In the genomic region with DNA sequence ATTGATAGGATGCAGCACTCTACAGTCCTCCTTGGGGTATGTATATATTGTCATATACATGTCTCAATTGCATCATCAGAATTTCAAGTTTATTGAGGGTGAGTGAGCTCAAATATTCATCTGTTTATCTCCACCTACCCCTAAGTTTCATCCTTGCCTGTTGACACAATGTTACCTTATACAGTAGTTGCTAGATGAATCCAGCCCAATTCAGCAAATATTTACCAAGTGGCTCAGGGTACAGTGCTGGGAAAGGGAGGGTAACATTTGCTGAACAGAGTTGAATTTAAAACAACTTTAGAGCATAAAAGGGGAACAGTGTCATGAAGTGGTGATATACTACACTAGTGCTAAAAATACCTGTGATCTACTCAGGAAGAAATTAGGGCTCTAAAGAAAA, we compare ENCODE assay signal across 24 cellular contexts. TPM values are rescaled to one million over a fixed set of nuclear protein-coding genes. Genes with fewer than 3 reads are reported as not detected.
A peak's percentile ranks its signal among the peaks of the same experiment; 100 is the strongest.
DNase-seq lines count a peak whose midpoint lies in the region; FAIRE-seq and TF ChIP-seq lines count a peak whose summit lies in the region.
"Had no signal": no experiment of that assay in that cellular context is flagged by ENCODE, and none has a peak within 500 bp of the region (broad histone marks: within the 10 kb centered on the region; RNA-seq: fewer than 3 reads in every experiment).

No MANE protein-coding gene starts in this region.

- in situ Hi-C loops in GM13977 (cut with MboI; ENCODE audit: low pct_unique_long_range_greater_than_20kb, low sequenced_read_pairs, unreplicated experiment) = no loop called here

- no peaks in the 10 kb centered on the region for H3K36me3 Mint-ChIP-seq in activated naive CD8-positive, alpha-beta T cell treated with anti-CD3 and anti-CD28 coated beads for 36 hours

- TF ChIP-seq CTCF in GM13977 (IDR thresholded peaks at IDR 0.05; ENCODE audit: extremely low read depth, insufficient read depth, missing control alignments) = no peak

- DNase-seq in NCI-H1092 treated with DMSO at 0.1 percent for 48 hours (lab: John Stamatoyannopoulos, UW) (peak; percentile 23), NCI-H1092 (lab: John Stamatoyannopoulos, UW) (no peak), DMS53 treated with DMSO at 0.1 percent for 48 hours (lab: John Stamatoyannopoulos, UW; ENCODE audit: unreplicated experiment) (peak; percentile 90), NCI-H748 treated with DMSO at 0.1 percent for 48 hours (lab: John Stamatoyannopoulos, UW) (peak; percentile 66), GM13977 (ENCODE audit: low spot score) (no peak)
- no peak for DNase-seq in activated naive CD8-positive, alpha-beta T cell treated with anti-CD3 and anti-CD28 coated beads for 36 hours
- DNase-seq in stimulated activated CD4-positive, alpha-beta T cell treated with anti-CD3 and anti-CD28 coated beads, Interleukin-4, amount 100 ng/mL, for 1 hour = no peak
- DNase-seq: ACHN; Caco-2; CD4-positive, alpha-beta T cell; EL; GF-D8; H7; MV-4-11; NCI-H1417 treated with DMSO at 0.1 percent for 48 hours; NCI-H187; NCI-H446; NCI-H526 treated with DMSO at 0.1 percent for 48 hours; SHP77 treated with DMSO at 0.1 percent for 48 hours; SW 1271; T-helper 2 cell had no signal

- H3K4me1 Mint-ChIP-seq in activated naive CD8-positive, alpha-beta T cell treated with anti-CD3 and anti-CD28 coated beads for 36 hours = no peaks in the 10 kb centered on the region
- H3K4me1 Mint-ChIP-seq: IgD-negative memory B cell had no signal

- H3K27ac Mint-ChIP-seq in activated naive CD8-positive, alpha-beta T cell treated with anti-CD3 and anti-CD28 coated beads for 36 hours = no peak overlapping the region
- H3K27ac Mint-ChIP-seq: CD4-positive, alpha-beta T cell; IgD-negative memory B cell had no signal

- no peak overlapping the region for H3K4me3 Mint-ChIP-seq in activated naive CD8-positive, alpha-beta T cell treated with anti-CD3 and anti-CD28 coated beads for 36 hours
- H3K4me3 Mint-ChIP-seq: CD4-positive, alpha-beta T cell; IgD-negative memory B cell had no signal

- FAIRE-seq in islet of Langerhans (lab: Jason Lieb, UNC) = peak; percentile 38

- H3K9me3 Mint-ChIP-seq in activated naive CD8-positive, alpha-beta T cell treated with anti-CD3 and anti-CD28 coated beads for 36 hours = no peaks in the 10 kb centered on the region
- H3K9me3 Mint-ChIP-seq: CD4-positive, alpha-beta T cell; IgD-negative memory B cell had no signal

- H3K27me3 Mint-ChIP-seq in activated naive CD8-positive, alpha-beta T cell treated with anti-CD3 and anti-CD28 coated beads for 36 hours = peaks cover 20% of the 10 kb centered on the region

RNA-seq across cellular contexts. Expression of gene ELAVL4, which starts 14.4 kb away (rescaled TPM):
- not detected for total RNA-seq in activated naive CD8-positive, alpha-beta T cell treated with anti-CD3 and anti-CD28 coated beads for 36 hours
- total RNA-seq: Caco-2; CD4-positive, alpha-beta T cell; M059J had no signal

Comparison
In these comparisons a context has a peak if more than half of its experiments do, and no peak if none do; other contexts are left out.
1. DNase-seq: peak in NCI-H1092 treated with DMSO at 0.1 percent for 48 hours (single experiment), DMS53 treated with DMSO at 0.1 percent for 48 hours (single experiment) and NCI-H748 treated with DMSO at 0.1 percent for 48 hours (single experiment); none in NCI-H1092 (single experiment), GM13977 (single experiment), activated naive CD8-positive, alpha-beta T cell treated with anti-CD3 and anti-CD28 coated beads for 36 hours (single experiment) and stimulated activated CD4-positive, alpha-beta T cell treated with anti-CD3 and anti-CD28 coated beads, Interleukin-4, amount 100 ng/mL, for 1 hour (single experiment).